In the genomic region with DNA sequence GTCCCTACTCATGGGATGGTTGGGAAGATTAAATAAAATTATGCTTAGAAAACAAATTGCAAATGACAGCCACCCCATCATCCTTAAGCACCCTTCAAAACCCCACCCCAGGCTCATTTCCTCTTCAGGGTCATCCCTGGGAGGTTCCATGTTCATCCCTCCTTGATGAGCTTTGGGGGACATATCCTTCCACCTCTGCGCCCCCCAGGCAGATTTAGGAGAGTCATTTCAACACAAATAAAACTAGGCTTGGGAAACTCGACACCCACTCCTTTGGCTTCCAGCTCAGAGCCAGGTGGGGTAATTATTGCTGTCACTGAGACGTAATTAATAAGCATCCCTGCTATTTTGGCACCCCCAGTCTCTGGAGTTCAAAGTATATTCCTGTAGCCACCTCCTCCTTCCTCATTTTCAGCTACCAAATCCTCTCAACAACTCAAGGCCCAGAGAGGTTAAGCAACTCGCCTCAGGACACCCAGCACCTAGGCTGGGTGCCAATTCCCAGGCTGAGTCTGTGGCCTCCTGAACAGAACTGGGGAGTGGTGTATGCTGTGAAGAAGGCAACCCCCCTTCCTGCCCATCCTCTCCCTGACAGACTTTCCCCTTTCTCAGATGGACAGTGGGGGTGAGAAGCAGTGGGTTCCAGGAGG, we compare ENCODE assay signal across 22 cellular contexts. TPM values are rescaled to one million over a fixed set of nuclear protein-coding genes. Genes with fewer than 3 reads are reported as not detected.
A peak's percentile ranks its signal among the peaks of the same experiment; 100 is the strongest.
DNase-seq lines count a peak whose midpoint lies in the region; ATAC-seq, FAIRE-seq and TF ChIP-seq lines count a peak whose summit lies in the region.
"Had no signal": no experiment of that assay in that cellular context is flagged by ENCODE, and none has a peak within 500 bp of the region (broad histone marks: within the 10 kb centered on the region; RNA-seq: fewer than 3 reads in every experiment).

No MANE protein-coding gene starts in this region.

- no peak overlapping the region for H2BK15ac ChIP-seq in H1 (ENCODE audit: low read length)
- H2BK15ac ChIP-seq in neuronal stem cell (ENCODE audit: low read length) = peak overlapping the region; percentile 65

- TF ChIP-seq CTCF in Calu3 (IDR thresholded peaks at IDR 0.05; ENCODE audit: unreplicated experiment) (no peak), H1 (IDR thresholded peaks at IDR 0.05; ENCODE audit: control extremely low read depth in 1 of 3, insufficient read depth in 1 of 3, low read depth in 1 of 3, low read length in 3 of 3) (no peak), upper lobe of right lung (IDR thresholded peaks at IDR 0.05) (no peak)

- intact Hi-C loops in Calu3 (cut with micrococcal nuclease; ENCODE audit: unreplicated experiment) = no loop called here
- intact Hi-C loops in upper lobe of right lung (cut with DNase I) = no loop called here

- no peaks in the 10 kb centered on the region for H3K9me3 Mint-ChIP-seq in Calu3 (ENCODE audit: low read depth, unreplicated experiment)
- H3K9me3 Mint-ChIP-seq: T-helper 2 cell treated with Interferon-gamma antibody and Interleukin-4, amounts not matched to agents 5 μg/mL and 100 μg/mL, for 36 hours; WTC11 had no signal

- H3K79me1 ChIP-seq in H1 (ENCODE audit: low read depth, low read length) (peaks cover 2% of the 10 kb centered on the region; the same call in 1 of the 2 replicates), neuronal stem cell (ENCODE audit: low read depth, low read length) (no peaks in the 10 kb centered on the region)

- no peak overlapping the region for H2BK5ac ChIP-seq in H1 (ENCODE audit: low read depth, low read length)
- peak overlapping the region; percentile 27 for H2BK5ac ChIP-seq in neuronal stem cell (ENCODE audit: low read length)

- peaks cover 48% of the 10 kb centered on the region for H3K4me1 Mint-ChIP-seq in Calu3 (ENCODE audit: low read depth, unreplicated experiment)

- peak overlapping the region; percentile 57 for H3K4me3 Mint-ChIP-seq in Calu3 (ENCODE audit: low read depth, unreplicated experiment)
- H3K4me3 Mint-ChIP-seq: activated naive CD8-positive, alpha-beta T cell; T-helper 2 cell treated with Interferon-gamma antibody and Interleukin-4, amounts not matched to agents 5 μg/mL and 100 μg/mL, for 36 hours; WTC11 had no signal

- H2BK120ac ChIP-seq in H1 (replicated peaks; ENCODE audit: low read depth, low read length) = no peak overlapping the region
- H2BK120ac ChIP-seq in neuronal stem cell (ENCODE audit: low read depth, low read length) = peak overlapping the region; percentile 74

- H4K20me1 ChIP-seq in H1 (replicated peaks in 1 of 2; ENCODE audit: control insufficient read depth in 1 of 2, insufficient read depth in 2 of 2, low read length in 2 of 2) = peaks cover 0 to 1% of the 10 kb centered on the region in 2 experiments

- H2BK12ac ChIP-seq in H1 (ENCODE audit: low read depth, low read length) (peak overlapping the region; percentile 11; the same call in 1 of the 2 replicates), neuronal stem cell (ENCODE audit: low read length) (peak overlapping the region; percentile 18)

- TF ChIP-seq RAD21 in H1 (IDR thresholded peaks at IDR 0.05 in 1 of 2, conservative IDR thresholded peaks at IDR 0.05 in 1 of 2; ENCODE audit: low read depth in 2 of 2, low read length in 2 of 2) = no peak

- no peaks in the 10 kb centered on the region for H3K79me2 ChIP-seq in H1 (ENCODE audit: control insufficient read depth in 1 of 2, insufficient read depth in 2 of 2, low read length in 2 of 2)

- no peak for TF ChIP-seq POLR2A in H1 (IDR thresholded peaks at IDR 0.05; ENCODE audit: control extremely low read depth in 1 of 2, low read depth in 2 of 2, low read length in 2 of 2)

- no peak for ATAC-seq in GM21737 (IDR thresholded peaks at IDR 0.05; ENCODE audit: unreplicated experiment)
- ATAC-seq in upper lobe of right lung = no peak
- ATAC-seq: left cardiac atrium, WTC11 had no signal

- H3K4ac ChIP-seq in H1 (replicated peaks; ENCODE audit: insufficient read length, low read depth, low read length) (no peak overlapping the region), neuronal stem cell (ENCODE audit: low read length) (peak overlapping the region; percentile 13)

- peak overlapping the region; percentile 91 for H3K27ac Mint-ChIP-seq in Calu3 (ENCODE audit: unreplicated experiment)
- H3K27ac Mint-ChIP-seq: activated naive CD8-positive, alpha-beta T cell; T-helper 2 cell treated with Interferon-gamma antibody and Interleukin-4, amounts not matched to agents 5 μg/mL and 100 μg/mL, for 36 hours; WTC11 had no signal

- H3K18ac ChIP-seq in H1 (ENCODE audit: extremely low read depth, low read length) = no peak overlapping the region
- peak overlapping the region; percentile 92 for H3K18ac ChIP-seq in neuronal stem cell (ENCODE audit: low read length)

- CTCF ChIA-PET in Calu3 (lab: Charles Lee) (no interaction called here), H1 (lab: Charles Lee; ENCODE audit: partially characterized antibody) (interaction anchor here (0.9 to 5.2 kb wide), 7 partner anchors 9 to 68 kb away, joined by 3 to 25 read pairs (median 8); no protein-coding TSS in a partner anchor)

- H3K36me3 ChIP-seq in H1 (ENCODE audit: control insufficient read depth in 2 of 4, insufficient read depth in 4 of 4, low read length in 3 of 4) = no peaks in the 10 kb centered on the region
- no peaks in the 10 kb centered on the region for H3K36me3 ChIP-seq in neuronal stem cell (replicated peaks in 1 of 2; ENCODE audit: control insufficient read depth in 2 of 2, insufficient read depth in 2 of 2, low read length in 2 of 2)
- H3K36me3 ChIP-seq in upper lobe of right lung = no peaks in the 10 kb centered on the region
- H3K36me3 ChIP-seq: tibial nerve had no signal

- H3K9me3 ChIP-seq in H1 (ENCODE audit: insufficient read depth in 2 of 2, low read depth in 1 of 2, low read length in 1 of 2) = no peaks in the 10 kb centered on the region
- no peaks in the 10 kb centered on the region for H3K9me3 ChIP-seq in neuronal stem cell (replicated peaks in 1 of 2; ENCODE audit: control insufficient read depth in 2 of 2, insufficient read depth in 1 of 2, low read depth in 1 of 2, low read length in 2 of 2)
- no peaks in the 10 kb centered on the region for H3K9me3 ChIP-seq in upper lobe of right lung
- H3K9me3 ChIP-seq: body of pancreas, tibial nerve had no signal

- H2AFZ ChIP-seq in H1 (ENCODE audit: low read length) (no peak overlapping the region), neuronal stem cell (ENCODE audit: low read length) (no peak overlapping the region)
- H2AFZ ChIP-seq: GM23248 had no signal

- H2BK20ac ChIP-seq in H1 (ENCODE audit: low read length) = no peak overlapping the region

- H3K23ac ChIP-seq in H1 (ENCODE audit: insufficient read length) (no peak overlapping the region), neuronal stem cell (ENCODE audit: low read depth, low read length, poor library complexity) (no peak overlapping the region)

- WGBS in H1 (ENCODE audit: extremely low coverage in 1 of 2, insufficient coverage in 1 of 2, insufficient read length in 1 of 2, insufficient replicate concordance in 2 of 2, low coverage in 1 of 2, low lambda C conversion rate in 2 of 2, missing lambda C conversion rate in 1 of 2), 2 experiments = 93% methylated on average over 4 of the region's 4 CpGs; no CpG with 5 or more reads in 1 of the 2 experiments
- WGBS in neuronal stem cell (ENCODE audit: extremely low coverage in 2 of 2, insufficient read length in 2 of 2, insufficient replicate concordance in 1 of 2), 2 donors = no CpG with 5 or more reads among the region's 4 CpGs

- H3K56ac ChIP-seq in H1 (replicated peaks; ENCODE audit: insufficient read length, low read depth, low read length) = no peak overlapping the region

- H3K14ac ChIP-seq in H1 (ENCODE audit: insufficient read length) (no peak overlapping the region), neuronal stem cell (ENCODE audit: low read length) (no peak overlapping the region)

- H3K4me2 ChIP-seq in H1 (ENCODE audit: insufficient read depth in 1 of 2, low read depth in 2 of 2, low read length in 2 of 2) (no peak overlapping the region), neuronal stem cell (ENCODE audit: insufficient read depth, low read length, poor library complexity, severe bottlenecking) (no peak overlapping the region)

- TSS peak; percentile 43 for BruUV-seq in Calu3 (replicated peaks; lab: Mats Ljungman, UMichigan)

- POLR2A ChIA-PET in H1 (lab: Charles Lee; ENCODE audit: partially characterized antibody) = interaction anchor here (0.8 to 3.3 kb wide), 7 partner anchors 8 to 70 kb away, joined by 3 to 16 read pairs (median 6); partner anchors contain the start of gene LIN28A

- H4K5ac ChIP-seq in H1 (ENCODE audit: insufficient read length, low read depth, low read length) = no peak overlapping the region

- H2AK5ac ChIP-seq in H1 (ENCODE audit: low read depth, low read length) = no peak overlapping the region
- peak overlapping the region; percentile 61 for H2AK5ac ChIP-seq in neuronal stem cell (ENCODE audit: low read depth, low read length)

- H4K91ac ChIP-seq in H1 (replicated peaks; ENCODE audit: insufficient read length, low read length) = no peak overlapping the region
- H4K91ac ChIP-seq in neuronal stem cell (ENCODE audit: low read depth, low read length, poor library complexity) = no peak overlapping the region

- H3K9ac ChIP-seq in H1 (replicated peaks in 1 of 4; ENCODE audit: extremely low read depth in 1 of 4, low read depth in 3 of 4, low read length in 3 of 4) (no peak overlapping the region), neuronal stem cell (ENCODE audit: low read depth, low read length, poor library complexity) (peak overlapping the region; percentile 24)
- H3K9ac ChIP-seq: GM23248 had no signal

- H3K4me3 ChIP-seq in H1 (ENCODE audit: extremely low read depth in 1 of 4, insufficient read depth in 2 of 4, low read depth in 3 of 4, low read length in 4 of 4) (no peak overlapping the region), neuronal stem cell (ENCODE audit: low read length in 2 of 2) (no peak overlapping the region), upper lobe of right lung (no peak overlapping the region)
- H3K4me3 ChIP-seq: body of pancreas, GM23248, tibial nerve had no signal

- DNase-seq in Calu3 = no peak
- peak; percentile 46 for DNase-seq in M059J (ENCODE audit: low read depth)
- DNase-seq in H1 (ENCODE audit: low read depth in 1 of 2, low spot score in 2 of 2) = no peak
- DNase-seq in neuronal stem cell (ENCODE audit: low spot score) = no peak
- no peak for DNase-seq in NOMO-1 treated with DMSO at 0.1 percent for 48 hours (lab: John Stamatoyannopoulos, UW; ENCODE audit: unreplicated experiment)
- no peak for DNase-seq in HuH-7.5 (ENCODE audit: low spot score)
- DNase-seq in upper lobe of right lung = no peak
- DNase-seq: cortex of kidney; foreskin melanocyte; GM23248; left cardiac atrium; NCI-H1092 treated with DMSO at 0.1 percent for 48 hours; stimulated activated CD4-positive, alpha-beta T cell treated with anti-CD3 and anti-CD28 coated beads, Interleukin-12 subunit alpha, Interleukin-12 subunit beta, amount 100 ng/mL, for 4 hours had no signal

- H4K8ac ChIP-seq in H1 (ENCODE audit: extremely low read depth, insufficient read depth, low read length) = no peak overlapping the region
- H4K8ac ChIP-seq in neuronal stem cell (ENCODE audit: low read depth, low read length) = no peak overlapping the region

- H3K27me3 Mint-ChIP-seq in Calu3 (ENCODE audit: unreplicated experiment) = no peaks in the 10 kb centered on the region
- H3K27me3 Mint-ChIP-seq: activated naive CD8-positive, alpha-beta T cell had no signal

- no peak for TF ChIP-seq EP300 in H1 (IDR thresholded peaks at IDR 0.05; ENCODE audit: borderline replicate concordance in 1 of 2, low read depth in 2 of 2, low read length in 2 of 2)

- no peak for FAIRE-seq in H1 (lab: Jason Lieb, UNC)
- FAIRE-seq: endothelial cell of umbilical vein had no signal

- no peaks in the 10 kb centered on the region for H3K23me2 ChIP-seq in H1 (ENCODE audit: low read depth, low read length)

- H3K4me1 ChIP-seq in H1 (replicated peaks in 1 of 4; ENCODE audit: control insufficient read depth in 3 of 4, insufficient read depth in 4 of 4, low read length in 3 of 4) (peaks cover 7 to 34% (median 14%) of the 10 kb centered on the region in 4 experiments), neuronal stem cell (ENCODE audit: control insufficient read depth in 2 of 2, insufficient read depth in 1 of 2, low read depth in 1 of 2, low read length in 2 of 2) (peaks cover 51 to 62% of the 10 kb centered on the region in 2 donors), upper lobe of right lung (no peaks in the 10 kb centered on the region)
- H3K4me1 ChIP-seq: tibial nerve had no signal

- H3K27ac ChIP-seq in H1 (ENCODE audit: low read depth, low read length) (no peak overlapping the region), neuronal stem cell (replicated peaks; ENCODE audit: low read length) (no peak overlapping the region), upper lobe of right lung (no peak overlapping the region)
- H3K27ac ChIP-seq: body of pancreas, GM23248, tibial nerve had no signal

- H3K27me3 ChIP-seq in H1 (replicated peaks in 1 of 4; ENCODE audit: control insufficient read depth in 3 of 4, extremely low read depth in 1 of 4, insufficient read depth in 3 of 4, low read length in 3 of 4) = no peaks in the 10 kb centered on the region
- H3K27me3 ChIP-seq in neuronal stem cell (ENCODE audit: control insufficient read depth in 3 of 3, insufficient read depth in 3 of 3, low read depth in 1 of 3, low read length in 3 of 3) = no peaks in the 10 kb centered on the region
- peaks cover 16% of the 10 kb centered on the region for H3K27me3 ChIP-seq in upper lobe of right lung
- H3K27me3 ChIP-seq: body of pancreas had no signal

- H3K36me3 Mint-ChIP-seq in Calu3 (ENCODE audit: insufficient read depth, unreplicated experiment) = peaks cover 27% of the 10 kb centered on the region
- H3K36me3 Mint-ChIP-seq: activated naive CD8-positive, alpha-beta T cell; WTC11 had no signal

RNA-seq across cellular contexts. Expression of gene CRYBG2, which starts 0.6 kb away (rescaled TPM):
- total RNA-seq in Calu3 (2022) = 6.4 and 17.6 TPM in 2 replicates
- total RNA-seq in M059J (2014; rRNA removed; shearing (Covaris generic)) = 0.42 and 2.0 TPM in 2 replicates
- 17.0 and 22.2 TPM in 2 replicates for total RNA-seq in H1 (2021; fragmentation: NEBNext Ultra II Directional; extraction: Animal tissue kit (Norgen Biotek cat#: 25700))
- 14.2 and 22.1 TPM in 2 replicates for polyA plus RNA-seq in H1 (2011; rRNA removed)
- polyA plus RNA-seq in H1 (2011; cell fraction: cytosol; rRNA removed) = 16.1 TPM
- polyA plus RNA-seq in H1 (2011; cell fraction: nucleus; rRNA removed) = 35.5 TPM
- 11.8 to 18.8 TPM (median 17.2 TPM) in 4 replicates for polyA plus RNA-seq in H1 (2012, experiment 1 of 2)
- 11.2 TPM for polyA plus RNA-seq in H1 (2012, experiment 2 of 2)
- 7.4 TPM for polyA plus RNA-seq in H1 (2013, experiment 1 of 2)
- polyA plus RNA-seq in H1 (2013, experiment 2 of 2) = 7.6 TPM
- 6.0 and 7.1 TPM in 2 replicates for polyA minus RNA-seq in H1 (2011; rRNA and poly(A)+ RNA removed)
- polyA minus RNA-seq in H1 (2011; cell fraction: cytosol; rRNA and poly(A)+ RNA removed) = 11.9 TPM
- 11.7 TPM for polyA minus RNA-seq in H1 (2011; cell fraction: nucleus; rRNA and poly(A)+ RNA removed)
- 7.8 TPM for polyA plus RNA-seq in neuronal stem cell (2013, experiment 1 of 2)
- polyA plus RNA-seq in neuronal stem cell (2013, experiment 2 of 2) = 9.1 TPM
- 6.9 TPM for total RNA-seq in upper lobe of right lung
- total RNA-seq: endothelial cell of umbilical vein, GM23248, left cardiac atrium had no signal
- polyA plus RNA-seq: endothelial cell of umbilical vein, GM23248 had no signal

RNA-seq across cellular contexts. Expression of gene ZNF683, which starts 19.2 kb away (rescaled TPM):
- total RNA-seq in Calu3 (2022) (not detected in 2 replicates), upper lobe of right lung (1.1 TPM)
- total RNA-seq in M059J (2014; rRNA removed; shearing (Covaris generic)) = not detected in 2 replicates
- total RNA-seq in H1 (2021; fragmentation: NEBNext Ultra II Directional; extraction: Animal tissue kit (Norgen Biotek cat#: 25700)) = not detected in 2 replicates
- not detected in 2 replicates for polyA plus RNA-seq in H1 (2011; rRNA removed)
- polyA plus RNA-seq in H1 (2011; cell fraction: cytosol; rRNA removed) = not detected
- not detected for polyA plus RNA-seq in H1 (2011; cell fraction: nucleus; rRNA removed)
- not detected in 4 replicates for polyA plus RNA-seq in H1 (2012, experiment 1 of 2)
- polyA plus RNA-seq in H1 (2012, experiment 2 of 2) = not detected
- polyA plus RNA-seq in H1 (2013, experiment 1 of 2) = not detected
- polyA plus RNA-seq in H1 (2013, experiment 2 of 2) = not detected
- not detected in 2 replicates for polyA minus RNA-seq in H1 (2011; rRNA and poly(A)+ RNA removed)
- not detected for polyA minus RNA-seq in H1 (2011; cell fraction: cytosol; rRNA and poly(A)+ RNA removed)
- polyA minus RNA-seq in H1 (2011; cell fraction: nucleus; rRNA and poly(A)+ RNA removed) = not detected
- not detected for polyA plus RNA-seq in neuronal stem cell (2013, experiment 1 of 2)
- not detected for polyA plus RNA-seq in neuronal stem cell (2013, experiment 2 of 2)
- total RNA-seq: body of pancreas, Daoy, endothelial cell of umbilical vein, GM23248, mesenteric fat pad, tibial nerve, WTC11 had no signal
- polyA plus RNA-seq: endothelial cell of umbilical vein, GM23248 had no signal

RNA-seq across cellular contexts. Expression of gene CD52, which starts 35.6 kb away (rescaled TPM):
- not detected in 2 replicates for total RNA-seq in Calu3 (2022)
- not detected in 2 replicates for total RNA-seq in M059J (2014; rRNA removed; shearing (Covaris generic))
- 2.4 TPM in 1 of 2 replicates, not detected in the other for total RNA-seq in H1 (2021; fragmentation: NEBNext Ultra II Directional; extraction: Animal tissue kit (Norgen Biotek cat#: 25700))
- 2.7 and 3.1 TPM in 2 replicates for polyA plus RNA-seq in H1 (2011; rRNA removed)
- 3.6 TPM for polyA plus RNA-seq in H1 (2011; cell fraction: cytosol; rRNA removed)
- polyA plus RNA-seq in H1 (2011; cell fraction: nucleus; rRNA removed) = 2.0 TPM
- 1.9 to 5.6 TPM (median 3.4 TPM) in 4 replicates for polyA plus RNA-seq in H1 (2012, experiment 1 of 2)
- polyA plus RNA-seq in H1 (2012, experiment 2 of 2) = 11.0 TPM
- 9.0 TPM for polyA plus RNA-seq in H1 (2013, experiment 1 of 2)
- polyA plus RNA-seq in H1 (2013, experiment 2 of 2) = 8.5 TPM
- 0.59 and 2.0 TPM in 2 replicates for polyA minus RNA-seq in H1 (2011; rRNA and poly(A)+ RNA removed)
- polyA minus RNA-seq in H1 (2011; cell fraction: cytosol; rRNA and poly(A)+ RNA removed) = not detected
- not detected for polyA minus RNA-seq in H1 (2011; cell fraction: nucleus; rRNA and poly(A)+ RNA removed)
- polyA plus RNA-seq in neuronal stem cell (2013, experiment 1 of 2) = 2.2 TPM
- polyA plus RNA-seq in neuronal stem cell (2013, experiment 2 of 2) = 1.7 TPM
- 348 TPM for total RNA-seq in upper lobe of right lung
- total RNA-seq: body of pancreas, Daoy, endothelial cell of umbilical vein, GM23248 had no signal
- polyA plus RNA-seq: endothelial cell of umbilical vein, GM23248 had no signal

RNA-seq across cellular contexts. Expression of gene UBXN11, which starts 46.9 kb away (rescaled TPM):
- total RNA-seq in Calu3 (2022) = 24.0 and 32.0 TPM in 2 replicates
- total RNA-seq in M059J (2014; rRNA removed; shearing (Covaris generic)) = 4.1 and 7.3 TPM in 2 replicates
- 6.1 and 6.3 TPM in 2 replicates for total RNA-seq in H1 (2021; fragmentation: NEBNext Ultra II Directional; extraction: Animal tissue kit (Norgen Biotek cat#: 25700))
- polyA plus RNA-seq in H1 (2011; rRNA removed) = 10.4 and 14.8 TPM in 2 replicates
- 15.3 TPM for polyA plus RNA-seq in H1 (2011; cell fraction: cytosol; rRNA removed)
- 42.2 TPM for polyA plus RNA-seq in H1 (2011; cell fraction: nucleus; rRNA removed)
- 9.8 to 12.4 TPM (median 11.7 TPM) in 4 replicates for polyA plus RNA-seq in H1 (2012, experiment 1 of 2)
- polyA plus RNA-seq in H1 (2012, experiment 2 of 2) = 10.1 TPM
- polyA plus RNA-seq in H1 (2013, experiment 1 of 2) = 6.9 TPM
- polyA plus RNA-seq in H1 (2013, experiment 2 of 2) = 6.1 TPM
- polyA minus RNA-seq in H1 (2011; rRNA and poly(A)+ RNA removed) = 7.2 and 7.3 TPM in 2 replicates
- polyA minus RNA-seq in H1 (2011; cell fraction: cytosol; rRNA and poly(A)+ RNA removed) = 4.2 TPM
- polyA minus RNA-seq in H1 (2011; cell fraction: nucleus; rRNA and poly(A)+ RNA removed) = 14.1 TPM
- 14.9 TPM for polyA plus RNA-seq in neuronal stem cell (2013, experiment 1 of 2)
- 13.6 TPM for polyA plus RNA-seq in neuronal stem cell (2013, experiment 2 of 2)
- 37.0 TPM for total RNA-seq in upper lobe of right lung

RNA-seq across cellular contexts. Expression of gene LIN28A, which starts 57.3 kb away (rescaled TPM):
- total RNA-seq in Calu3 (2022) = not detected in 2 replicates
- total RNA-seq in M059J (2014; rRNA removed; shearing (Covaris generic)) = not detected in 2 replicates
- total RNA-seq in H1 (2021; fragmentation: NEBNext Ultra II Directional; extraction: Animal tissue kit (Norgen Biotek cat#: 25700)) = 1,467 and 1,486 TPM in 2 replicates
- polyA plus RNA-seq in H1 (2011; rRNA removed) = 313 and 403 TPM in 2 replicates
- polyA plus RNA-seq in H1 (2011; cell fraction: cytosol; rRNA removed) = 514 TPM
- polyA plus RNA-seq in H1 (2011; cell fraction: nucleus; rRNA removed) = 204 TPM
- 820 to 1,133 TPM (median 823 TPM) in 4 replicates for polyA plus RNA-seq in H1 (2012, experiment 1 of 2)
- polyA plus RNA-seq in H1 (2012, experiment 2 of 2) = 884 TPM
- polyA plus RNA-seq in H1 (2013, experiment 1 of 2) = 655 TPM
- polyA plus RNA-seq in H1 (2013, experiment 2 of 2) = 668 TPM
- polyA minus RNA-seq in H1 (2011; rRNA and poly(A)+ RNA removed) = 998 and 1,147 TPM in 2 replicates
- 878 TPM for polyA minus RNA-seq in H1 (2011; cell fraction: cytosol; rRNA and poly(A)+ RNA removed)
- 369 TPM for polyA minus RNA-seq in H1 (2011; cell fraction: nucleus; rRNA and poly(A)+ RNA removed)
- 961 TPM for polyA plus RNA-seq in neuronal stem cell (2013, experiment 1 of 2)
- polyA plus RNA-seq in neuronal stem cell (2013, experiment 2 of 2) = 962 TPM
- not detected for total RNA-seq in upper lobe of right lung
- total RNA-seq: body of pancreas, Daoy, endothelial cell of umbilical vein, GM23248, mesenteric fat pad, tibial nerve had no signal

Comparison
In these comparisons a context has a peak if more than half of its experiments do, and no peak if none do; other contexts are left out.
1. RNA of gene CD52, which starts 35.6 kb away (total RNA-seq): 348 TPM in upper lobe of right lung (single experiment); 2.4 TPM in H1, not detected in Calu3 and not detected in M059J; every median in the first group is over 100 times any median in the second.